ENCODE assay signal across 1 cellular context in the genomic region with DNA sequence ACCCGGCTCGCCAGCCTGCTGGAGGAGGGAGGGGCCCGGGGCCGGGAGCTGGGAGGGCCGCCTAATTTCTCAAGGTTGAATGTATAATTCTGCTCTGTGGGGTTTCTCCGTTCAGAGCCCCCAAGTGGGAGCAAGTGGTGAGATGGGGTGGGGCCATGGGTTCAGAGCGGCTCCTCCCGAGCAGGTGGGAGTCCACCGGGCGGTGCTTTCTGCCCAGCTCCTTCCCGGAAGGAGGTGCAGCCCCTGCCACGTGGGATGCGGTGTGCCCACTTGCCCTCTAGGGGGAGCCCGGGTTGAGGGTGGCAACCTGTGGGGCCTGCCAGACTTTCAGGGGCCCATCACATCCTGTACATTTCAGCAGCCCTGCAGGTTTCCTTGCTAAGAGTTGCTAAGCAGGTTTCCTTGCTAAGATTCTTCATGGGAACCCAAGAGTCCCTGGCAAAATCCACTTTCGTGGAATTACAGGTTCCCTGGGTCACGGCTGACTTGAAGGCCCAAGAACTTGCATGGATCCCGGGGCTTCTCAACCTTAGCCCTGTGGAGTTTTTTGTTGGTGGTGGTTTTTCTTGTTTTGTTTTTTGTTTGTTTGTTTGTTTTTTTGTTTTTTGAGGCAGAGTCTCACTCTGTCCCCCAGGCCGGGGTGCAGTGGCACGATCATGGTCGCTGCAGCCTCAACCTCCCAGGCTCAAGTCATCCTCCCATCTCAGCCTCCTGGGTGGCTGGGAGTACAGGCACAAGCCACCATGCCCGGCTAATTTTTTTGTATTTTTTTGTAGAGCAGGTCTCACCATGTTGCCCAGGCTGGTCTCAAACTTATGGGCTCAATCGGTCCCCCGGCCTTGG.
TF ChIP-seq lines count a peak whose summit lies in the region.

No MANE protein-coding gene starts in this region.

TF ChIP-seq in endothelial cell of umbilical vein, 7 proteins besides CTCF, POLR2A, EP300 and RAD21 (continued from another document):
- no peak for TF ChIP-seq JUN (IDR thresholded peaks at IDR 0.05; ENCODE audit: borderline replicate concordance, insufficient read depth, insufficient read length, low read depth)
